In genomic region chr9:90873422-90873821, GRCh38 we compare ENCODE assay signal across 16 cellular contexts.
DNase-seq lines count a peak whose midpoint lies in the region; ATAC-seq and TF ChIP-seq lines count a peak whose summit lies in the region.
"Had no signal": no experiment of that assay in that cellular context is flagged by ENCODE, and none has a peak within 500 bp of the region (broad histone marks: within the 10 kb centered on the region; RNA-seq: fewer than 3 reads in every experiment).

No MANE protein-coding gene starts in this region.

- ATAC-seq in activated CD8-positive, alpha-beta memory T cell treated with anti-CD3 and anti-CD28 coated beads, Interleukin-2, amount 10 ng/mL, durations not matched to agents 7 days and 5 days: no peak
- no peak for ATAC-seq in left colon

- DNase-seq in activated CD8-positive, alpha-beta memory T cell treated with anti-CD3 and anti-CD28 coated beads for 24 hours: peak; percentile 15
- no peak for DNase-seq in activated CD8-positive, alpha-beta memory T cell treated with anti-CD3 and anti-CD28 coated beads, Interleukin-2, amount 50 U/mL, for 4 hours
- DNase-seq in activated CD8-positive, alpha-beta memory T cell treated with anti-CD3 and anti-CD28 coated beads, Interleukin-2, amount 10 ng/mL, durations not matched to agents 7 days and 5 days: peak; percentile 8
- DNase-seq in osteocyte (ENCODE audit: extremely low spot score, unreplicated experiment): peak; percentile 54
- no peak for DNase-seq in left colon
- no peak for DNase-seq in stimulated activated CD4-positive, alpha-beta T cell treated with anti-CD3 and anti-CD28 coated beads, Interleukin-2, amount 100 ng/mL, for 24 hours
- no peak for DNase-seq in activated T-cell treated with anti-CD3 and anti-CD28 coated beads, Interleukin-2, amount 50 U/mL, for 24 hours
- DNase-seq: ACHN; C1 segment of cervical spinal cord; Calu3; CD4-positive, alpha-beta T cell; DMS 273 treated with DMSO at 0.1 percent for 48 hours; DMS79 treated with DMSO at 0.1 percent for 48 hours; EL; GOT3; H9 had no signal

- H3K9me3 Mint-ChIP-seq in activated CD8-positive, alpha-beta memory T cell treated with anti-CD3 and anti-CD28 coated beads, Interleukin-2, amount 10 ng/mL, durations not matched to agents 7 days and 5 days (ENCODE audit: low read depth): no peaks in the 10 kb centered on the region
- H3K9me3 Mint-ChIP-seq in osteocyte (ENCODE audit: unreplicated experiment): no peaks in the 10 kb centered on the region
- H3K9me3 Mint-ChIP-seq in activated T-cell treated with anti-CD3 and anti-CD28 coated beads, Interleukin-2, amount 50 U/mL, for 24 hours: no peaks in the 10 kb centered on the region
- H3K9me3 Mint-ChIP-seq: CD4-positive, alpha-beta T cell; H9 had no signal

- CTCF ChIA-PET in activated CD8-positive, alpha-beta memory T cell treated with anti-CD3 and anti-CD28 coated beads, Interleukin-2, amount 10 ng/mL, durations not matched to agents 7 days and 5 days (lab: Charles Lee): no interaction called here

- no peak overlapping the region for H3K4me3 Mint-ChIP-seq in activated CD8-positive, alpha-beta memory T cell treated with anti-CD3 and anti-CD28 coated beads, Interleukin-2, amount 10 ng/mL, durations not matched to agents 7 days and 5 days
- H3K4me3 Mint-ChIP-seq in osteocyte (ENCODE audit: unreplicated experiment): no peak overlapping the region
- H3K4me3 Mint-ChIP-seq in activated T-cell treated with anti-CD3 and anti-CD28 coated beads, Interleukin-2, amount 50 U/mL, for 24 hours: no peak overlapping the region
- H3K4me3 Mint-ChIP-seq: CD4-positive, alpha-beta T cell; H9 had no signal

- peaks cover 36% of the 10 kb centered on the region for H3K27me3 Mint-ChIP-seq in activated CD8-positive, alpha-beta memory T cell treated with anti-CD3 and anti-CD28 coated beads, Interleukin-2, amount 10 ng/mL, durations not matched to agents 7 days and 5 days
- peaks cover 38% of the 10 kb centered on the region for H3K27me3 Mint-ChIP-seq in osteocyte (ENCODE audit: unreplicated experiment)
- H3K27me3 Mint-ChIP-seq in activated T-cell treated with anti-CD3 and anti-CD28 coated beads, Interleukin-2, amount 50 U/mL, for 24 hours: peaks cover 19% of the 10 kb centered on the region

- intact Hi-C loops in left colon (cut with DNase I, micrococcal nuclease): loop anchor here in 1 of 2 donors (10.0 kb wide), 3 partner anchors 639 to 1289 kb away; no protein-coding TSS in a partner anchor

- H3K4me1 Mint-ChIP-seq in activated CD8-positive, alpha-beta memory T cell treated with anti-CD3 and anti-CD28 coated beads, Interleukin-2, amount 10 ng/mL, durations not matched to agents 7 days and 5 days: no peaks in the 10 kb centered on the region
- no peaks in the 10 kb centered on the region for H3K4me1 Mint-ChIP-seq in osteocyte (ENCODE audit: unreplicated experiment)
- H3K4me1 Mint-ChIP-seq in activated T-cell treated with anti-CD3 and anti-CD28 coated beads, Interleukin-2, amount 50 U/mL, for 24 hours (ENCODE audit: low read depth): peaks cover 3% of the 10 kb centered on the region

- TF ChIP-seq CTCF in osteocyte (IDR thresholded peaks at IDR 0.05): no peak

- H3K27ac Mint-ChIP-seq in activated CD8-positive, alpha-beta memory T cell treated with anti-CD3 and anti-CD28 coated beads, Interleukin-2, amount 10 ng/mL, durations not matched to agents 7 days and 5 days: no peak overlapping the region
- H3K27ac Mint-ChIP-seq in osteocyte (ENCODE audit: unreplicated experiment): no peak overlapping the region
- H3K27ac Mint-ChIP-seq in activated T-cell treated with anti-CD3 and anti-CD28 coated beads, Interleukin-2, amount 50 U/mL, for 24 hours: no peak overlapping the region
- H3K27ac Mint-ChIP-seq: CD4-positive, alpha-beta T cell; H9 had no signal

- no peaks in the 10 kb centered on the region for H3K36me3 Mint-ChIP-seq in activated CD8-positive, alpha-beta memory T cell treated with anti-CD3 and anti-CD28 coated beads, Interleukin-2, amount 10 ng/mL, durations not matched to agents 7 days and 5 days
- H3K36me3 Mint-ChIP-seq in osteocyte (ENCODE audit: unreplicated experiment): no peaks in the 10 kb centered on the region
- no peaks in the 10 kb centered on the region for H3K36me3 Mint-ChIP-seq in activated T-cell treated with anti-CD3 and anti-CD28 coated beads, Interleukin-2, amount 50 U/mL, for 24 hours (ENCODE audit: low read depth)

Comparison
In these comparisons a context has a peak if more than half of its experiments do, and no peak if none do; other contexts are left out.
1. DNase-seq: peak in activated CD8-positive, alpha-beta memory T cell treated with anti-CD3 and anti-CD28 coated beads for 24 hours (single experiment), activated CD8-positive, alpha-beta memory T cell treated with anti-CD3 and anti-CD28 coated beads, Interleukin-2, amount 10 ng/mL, durations not matched to agents 7 days and 5 days (single experiment) and osteocyte (single experiment); none in activated CD8-positive, alpha-beta memory T cell treated with anti-CD3 and anti-CD28 coated beads, Interleukin-2, amount 50 U/mL, for 4 hours (single experiment), left colon (0 of 2), stimulated activated CD4-positive, alpha-beta T cell treated with anti-CD3 and anti-CD28 coated beads, Interleukin-2, amount 100 ng/mL, for 24 hours (0 of 2) and activated T-cell treated with anti-CD3 and anti-CD28 coated beads, Interleukin-2, amount 50 U/mL, for 24 hours (single experiment).